In genomic region chr6:38337819-38338465, GRCh38 we compare ENCODE assay signal across 14 cellular contexts.
DNase-seq lines count a peak whose midpoint lies in the region; ATAC-seq, FAIRE-seq and TF ChIP-seq lines count a peak whose summit lies in the region.
"Had no signal": no experiment of that assay in that cellular context is flagged by ENCODE, and none has a peak within 500 bp of the region (broad histone marks: within the 10 kb centered on the region; RNA-seq: fewer than 3 reads in every experiment).

No MANE protein-coding gene starts in this region.

- no peak overlapping the region for H4K8ac ChIP-seq in mesenchymal stem cell (ENCODE audit: low read length)

- H3K14ac ChIP-seq in mesenchymal stem cell (ENCODE audit: low read length in 2 of 2) = peak overlapping the region in 1 of 2 experiments; percentile 1

- no peak overlapping the region for H2BK5ac ChIP-seq in mesenchymal stem cell (ENCODE audit: low read depth, low read length, poor library complexity, severe bottlenecking)

- DNase-seq in BJ (ENCODE audit: low read depth) (peak; percentile 43), LoVo (ENCODE audit: low spot score) (peak; percentile 39), bronchial epithelial cell (ENCODE audit: low read depth) (peak; percentile 75), mesenchymal stem cell (peak; percentile 83), vagina (ENCODE audit: extremely low spot score in 2 of 2) (no peak), NCI-H526 treated with DMSO at 0.1 percent for 48 hours (lab: John Stamatoyannopoulos, UW) (no peak)
- DNase-seq: activated CD4-positive, alpha-beta T cell treated with anti-CD3 and anti-CD28 coated beads, Interleukin-2, amount 10 ng/mL, durations not matched to agents 24 days and 14 days; activated gamma-delta T cell treated with Interleukin-2 at 50 U/mL for 16 hours; dorsolateral prefrontal cortex; NCI-H1436 treated with DMSO at 0.1 percent for 48 hours; Peyer's patch had no signal

- H3K4me1 ChIP-seq in mesenchymal stem cell (ENCODE audit: control insufficient read depth, insufficient read depth, low read depth, low read length) (peaks cover 5% of the 10 kb centered on the region), vagina (no peaks in the 10 kb centered on the region)
- H3K4me1 ChIP-seq: Peyer's patch had no signal

- H3K4ac ChIP-seq in mesenchymal stem cell (ENCODE audit: low read depth in 1 of 2, low read length in 2 of 2) = no peak overlapping the region

- CTCF ChIA-PET in BJ (lab: Yijun Ruan, JAX) = interaction anchor here (0.6 to 1.6 kb wide), 6 partner anchors 12 to 305 kb away, joined by 3 to 5 read pairs (median 3); no protein-coding TSS in a partner anchor

- no peak overlapping the region for H3K4me2 ChIP-seq in mesenchymal stem cell (ENCODE audit: low read length, poor library complexity, severe bottlenecking)

- WGBS in mesenchymal stem cell = 91% methylated on average over 4 of the region's 5 CpGs

- H2BK15ac ChIP-seq in mesenchymal stem cell (ENCODE audit: low read depth, poor library complexity, severe bottlenecking) = no peak overlapping the region

- TF ChIP-seq POLR2A in vagina (IDR thresholded peaks at IDR 0.05) = no peak

- no peak overlapping the region for H2AFZ ChIP-seq in mesenchymal stem cell (ENCODE audit: low read depth, low read length)

- ATAC-seq in GM18502 (IDR thresholded peaks at IDR 0.05; ENCODE audit: poor library complexity, unreplicated experiment) (no peak), GM18517 (IDR thresholded peaks at IDR 0.05; ENCODE audit: unreplicated experiment) (no peak)

- H3K23ac ChIP-seq in mesenchymal stem cell (ENCODE audit: low read length in 2 of 2) = no peak overlapping the region

- intact Hi-C loops in vagina (cut with DNase I) = no loop called here

- H3K18ac ChIP-seq in mesenchymal stem cell (ENCODE audit: low read depth in 1 of 2, low read length in 2 of 2) = peak overlapping the region in 1 of 2 experiments; percentile 68

- no peak overlapping the region for H2BK120ac ChIP-seq in mesenchymal stem cell (ENCODE audit: low read depth, low read length)

- POLR2A ChIA-PET in BJ (lab: Charles Lee) = no interaction called here

- peaks cover 8% of the 10 kb centered on the region for H3K79me1 ChIP-seq in mesenchymal stem cell (replicated peaks; ENCODE audit: low read length, poor library complexity, severe bottlenecking)

- H3K9ac ChIP-seq in mesenchymal stem cell (ENCODE audit: low read length) = peak overlapping the region; percentile 50

- peak overlapping the region; percentile 84 for H2AK5ac ChIP-seq in mesenchymal stem cell (ENCODE audit: low read length, severe bottlenecking)

- no peaks in the 10 kb centered on the region for H3K27me3 ChIP-seq in BJ (ENCODE audit: control insufficient read depth, insufficient read depth, low read length)
- no peaks in the 10 kb centered on the region for H3K27me3 ChIP-seq in bronchial epithelial cell (ENCODE audit: control insufficient read depth, insufficient read depth, low read length)
- H3K27me3 ChIP-seq in mesenchymal stem cell (ENCODE audit: control insufficient read depth in 1 of 2, insufficient read depth in 1 of 2, low read length in 2 of 2) = no peaks in the 10 kb centered on the region
- H3K27me3 ChIP-seq in vagina = no peaks in the 10 kb centered on the region
- H3K27me3 ChIP-seq: dorsolateral prefrontal cortex, neutrophil, Peyer's patch had no signal

- H3K27ac ChIP-seq in mesenchymal stem cell (ENCODE audit: low read length, poor library complexity, severe bottlenecking) = peak overlapping the region; percentile 10
- no peak overlapping the region for H3K27ac ChIP-seq in vagina
- H3K27ac ChIP-seq: neutrophil, Peyer's patch had no signal

- peak; percentile 64 for FAIRE-seq in bronchial epithelial cell (lab: Jason Lieb, UNC)

- H3K9me3 ChIP-seq in mesenchymal stem cell (ENCODE audit: control insufficient read depth, low read length) = no peaks in the 10 kb centered on the region
- no peaks in the 10 kb centered on the region for H3K9me3 ChIP-seq in vagina
- H3K9me3 ChIP-seq: neutrophil had no signal

- H3K4me3 ChIP-seq in BJ (ENCODE audit: low read depth, low read length) (no peak overlapping the region), bronchial epithelial cell (ENCODE audit: low read depth, low read length) (no peak overlapping the region), mesenchymal stem cell (ENCODE audit: insufficient read depth in 1 of 2, low read depth in 1 of 2, low read length in 2 of 2) (no peak overlapping the region), vagina (no peak overlapping the region)
- H3K4me3 ChIP-seq: dorsolateral prefrontal cortex, Peyer's patch had no signal

- no peak overlapping the region for H2BK12ac ChIP-seq in mesenchymal stem cell (ENCODE audit: low read length in 2 of 2)

- H4K91ac ChIP-seq in mesenchymal stem cell (ENCODE audit: low read length) = no peak overlapping the region

- no peaks in the 10 kb centered on the region for H3K36me3 ChIP-seq in BJ (ENCODE audit: control insufficient read depth, insufficient read depth, low read length)
- no peaks in the 10 kb centered on the region for H3K36me3 ChIP-seq in bronchial epithelial cell (ENCODE audit: control insufficient read depth, insufficient read depth, low read length)
- peaks cover 0 to 3% of the 10 kb centered on the region in 2 experiments for H3K36me3 ChIP-seq in mesenchymal stem cell (ENCODE audit: control insufficient read depth in 1 of 2, insufficient read depth in 2 of 2, low read depth in 1 of 2, low read length in 2 of 2)
- H3K36me3 ChIP-seq in vagina = no peaks in the 10 kb centered on the region
- H3K36me3 ChIP-seq: neutrophil, Peyer's patch had no signal

- TF ChIP-seq CTCF in BJ (IDR thresholded peaks at IDR 0.05; ENCODE audit: insufficient read depth, low read depth, low read length) (peak; percentile 45), bronchial epithelial cell (IDR thresholded peaks at IDR 0.05; ENCODE audit: insufficient read depth, low read length, severe bottlenecking) (peak; percentile 12), vagina (IDR thresholded peaks at IDR 0.05) (no peak)

Comparison
In these comparisons a context has a peak if more than half of its experiments do, and no peak if none do; other contexts are left out.
1. DNase-seq: peak in BJ (single experiment), LoVo (single experiment), bronchial epithelial cell (single experiment) and mesenchymal stem cell (single experiment); none in vagina (0 of 2) and NCI-H526 treated with DMSO at 0.1 percent for 48 hours (single experiment).
2. CTCF ChIP-seq: peak in BJ (single experiment) and bronchial epithelial cell (single experiment); none in vagina (0 of 3).